Comparison of ENCODE assay signal across 8 cellular contexts in genomic region chr19:10565028-10565566, GRCh38. TPM values are rescaled to one million over a fixed set of nuclear protein-coding genes. Genes with fewer than 3 reads are reported as not detected.
A peak's percentile ranks its signal among the peaks of the same experiment; 100 is the strongest.
DNase-seq lines count a peak whose midpoint lies in the region; ATAC-seq and TF ChIP-seq lines count a peak whose summit lies in the region.

No MANE protein-coding gene starts in this region.

- H3K36me3 Mint-ChIP-seq in naive thymus-derived CD4-positive, alpha-beta T cell = peaks cover 3 to 41% (median 8%) of the 10 kb centered on the region in 5 donors

- peaks cover 26 to 28% of the 10 kb centered on the region in 2 donors for H3K4me1 ChIP-seq in naive thymus-derived CD4-positive, alpha-beta T cell (ENCODE audit: control insufficient read depth in 2 of 2, insufficient read depth in 2 of 2, low read length in 2 of 2)
- H3K4me1 ChIP-seq in upper lobe of right lung = peaks cover 26% of the 10 kb centered on the region

- peaks cover 4 to 34% (median 6%) of the 10 kb centered on the region in 3 experiments for H3K36me3 ChIP-seq in naive thymus-derived CD4-positive, alpha-beta T cell (ENCODE audit: control insufficient read depth in 2 of 3, insufficient read depth in 3 of 3, low read length in 3 of 3)
- peaks cover 16% of the 10 kb centered on the region for H3K36me3 ChIP-seq in upper lobe of right lung

- H3K9me3 Mint-ChIP-seq in naive thymus-derived CD4-positive, alpha-beta T cell = peaks cover 0 to 9% (median 0%) of the 10 kb centered on the region in 11 donors

- TF ChIP-seq CTCF in epithelial cell of esophagus (IDR thresholded peaks at IDR 0.05; ENCODE audit: insufficient read depth, low read depth, low read length, missing control alignments) = peak; percentile 40
- no peak for TF ChIP-seq CTCF in upper lobe of right lung (IDR thresholded peaks at IDR 0.05)

- H3K27me3 Mint-ChIP-seq in naive thymus-derived CD4-positive, alpha-beta T cell = peaks cover 0 to 5% (median 0%) of the 10 kb centered on the region in 5 donors

- ATAC-seq in naive thymus-derived CD4-positive, alpha-beta T cell = no peak
- ATAC-seq in upper lobe of right lung = peak; percentile 1

- H3K4me3 ChIP-seq in epithelial cell of esophagus (ENCODE audit: low read length) (peak overlapping the region; percentile 83), upper lobe of right lung (peak overlapping the region; percentile 80)
- H3K4me3 ChIP-seq in naive thymus-derived CD4-positive, alpha-beta T cell (ENCODE audit: low read length) = peak overlapping the region; percentile 84

- no peaks in the 10 kb centered on the region for H3K9me3 ChIP-seq in naive thymus-derived CD4-positive, alpha-beta T cell (ENCODE audit: control insufficient read depth in 2 of 3, low read length in 3 of 3)
- H3K9me3 ChIP-seq in upper lobe of right lung = no peaks in the 10 kb centered on the region

- H3K4me3 Mint-ChIP-seq in naive thymus-derived CD4-positive, alpha-beta T cell = peak overlapping the region; percentile 92 to 100 (median 97)

- DNase-seq in NCI-H2081 (lab: John Stamatoyannopoulos, UW) (peak; percentile 47 to 48), NCI-H2081 treated with DMSO at 0.1 percent for 48 hours (lab: John Stamatoyannopoulos, UW) (no peak), NCI-H146 treated with DMSO at 0.1 percent for 48 hours (lab: John Stamatoyannopoulos, UW; ENCODE audit: unreplicated experiment) (peak; percentile 79), epithelial cell of esophagus (ENCODE audit: low read depth) (peak; percentile 41), upper lobe of right lung (peak; percentile 76)
- DNase-seq in activated CD8-positive, alpha-beta memory T cell treated with anti-CD3 and anti-CD28 coated beads for 24 hours = peak; percentile 82
- DNase-seq in naive thymus-derived CD4-positive, alpha-beta T cell = peak in 5 of 9 donors; percentile 39 to 53 (median 46)
- no peak for DNase-seq in activated CD4-positive, CD25-positive, alpha-beta regulatory T cell treated with anti-CD3 and anti-CD28 coated beads, Interleukin-2, amount 50 U/mL, for 72 hours

- H3K27ac ChIP-seq in naive thymus-derived CD4-positive, alpha-beta T cell (ENCODE audit: low read depth, low read length) = peak overlapping the region; percentile 92
- H3K27ac ChIP-seq in upper lobe of right lung = peak overlapping the region; percentile 87

- POLR2A ChIA-PET in naive thymus-derived CD4-positive, alpha-beta T cell (lab: Charles Lee) = interaction anchor here (0.6 to 12.8 kb wide), 6 partner anchors 11 to 134 kb away, joined by 3 to 126 read pairs (median 22); partner anchors contain the start of gene ATG4D

- peaks cover 28 to 53% (median 45%) of the 10 kb centered on the region in 7 donors for H3K4me1 Mint-ChIP-seq in naive thymus-derived CD4-positive, alpha-beta T cell

- CTCF ChIA-PET in naive thymus-derived CD4-positive, alpha-beta T cell (lab: Charles Lee) = interaction anchor here (0.6 to 1.8 kb wide), 2 partner anchors 23 to 968 kb away, joined by 3 to 9 read pairs; no protein-coding TSS in a partner anchor

- peak overlapping the region; percentile 94 to 99 (median 96) for H3K27ac Mint-ChIP-seq in naive thymus-derived CD4-positive, alpha-beta T cell

- no peaks in the 10 kb centered on the region for H3K27me3 ChIP-seq in naive thymus-derived CD4-positive, alpha-beta T cell (ENCODE audit: control insufficient read depth in 2 of 2, insufficient read depth in 2 of 2, low read length in 2 of 2)
- no peaks in the 10 kb centered on the region for H3K27me3 ChIP-seq in upper lobe of right lung

- intact Hi-C loops in naive thymus-derived CD4-positive, alpha-beta T cell (cut with micrococcal nuclease) = loop anchor here (5.0 to 10.0 kb wide), 8 partner anchors 192 to 748 kb away; partner anchors contain the start of genes ANGPTL6 (in 1 of the 2), FBXL12 (in 1 of the 2), ICAM1 (in 1 of the 2) and PPAN (in 1 of the 2)
- intact Hi-C loops in upper lobe of right lung (cut with DNase I) = no loop called here

RNA-seq across cellular contexts. Expression of gene KRI1, which starts 0.7 kb away (rescaled TPM):
- total RNA-seq in naive thymus-derived CD4-positive, alpha-beta T cell = 10 to 100 TPM; 48.4 to 84.1 (median 60.4) TPM
- 10 to 100 TPM; 13.7 to 47.6 TPM for polyA plus RNA-seq in naive thymus-derived CD4-positive, alpha-beta T cell
- total RNA-seq in upper lobe of right lung = 19.6 TPM

RNA-seq across cellular contexts. Expression of gene CDKN2D, which starts 3.7 kb away (rescaled TPM):
- total RNA-seq in naive thymus-derived CD4-positive, alpha-beta T cell = 10 to 100 TPM; 20.5 to 73.9 (median 47.5) TPM
- polyA plus RNA-seq in naive thymus-derived CD4-positive, alpha-beta T cell = 100 to 1,000 TPM in 1 of 2 donors, 10 to 100 TPM in 1; 72.9 to 102 TPM
- total RNA-seq in upper lobe of right lung = 10.5 TPM

RNA-seq across cellular contexts. Expression of gene ATG4D, which starts 21.4 kb away (rescaled TPM):
- 10 to 100 TPM; 41.7 to 70.3 (median 56.7) TPM for total RNA-seq in naive thymus-derived CD4-positive, alpha-beta T cell
- polyA plus RNA-seq in naive thymus-derived CD4-positive, alpha-beta T cell = 10 to 100 TPM; 12.9 to 21.8 TPM
- 21.0 TPM for total RNA-seq in upper lobe of right lung

RNA-seq across cellular contexts. Expression of gene AP1M2, which starts 22.0 kb away (rescaled TPM):
- not detected for total RNA-seq in naive thymus-derived CD4-positive, alpha-beta T cell
- not detected for polyA plus RNA-seq in naive thymus-derived CD4-positive, alpha-beta T cell
- total RNA-seq in upper lobe of right lung = 37.8 TPM

RNA-seq across cellular contexts. Expression of gene S1PR5, which starts 47.9 kb away (rescaled TPM):
- 10 to 100 TPM in 1 of 5 experiments, 1 to 10 TPM in 1, under 1 TPM in 2, not detected in 1; 0.51 to 22.0 (median 3.5) TPM for total RNA-seq in naive thymus-derived CD4-positive, alpha-beta T cell
- polyA plus RNA-seq in naive thymus-derived CD4-positive, alpha-beta T cell = under 1 TPM; 0.53 to 0.55 TPM
- total RNA-seq in upper lobe of right lung = 2.1 TPM

Comparison
In these comparisons a context has a peak if more than half of its experiments do, and no peak if none do; other contexts are left out.
1. DNase-seq: peak in NCI-H2081 (2 of 2), NCI-H146 treated with DMSO at 0.1 percent for 48 hours (single experiment), activated CD8-positive, alpha-beta memory T cell treated with anti-CD3 and anti-CD28 coated beads for 24 hours (single experiment), epithelial cell of esophagus (single experiment), naive thymus-derived CD4-positive, alpha-beta T cell (5 of 9) and upper lobe of right lung (single experiment); none in NCI-H2081 treated with DMSO at 0.1 percent for 48 hours (single experiment) and activated CD4-positive, CD25-positive, alpha-beta regulatory T cell treated with anti-CD3 and anti-CD28 coated beads, Interleukin-2, amount 50 U/mL, for 72 hours (single experiment).
2. Peak in every context shown above with its lines, with median percentiles within 50 percentile points of each other: H3K4me3 ChIP-seq.